8 cellular contexts compared by ENCODE assay signal in the genomic region with DNA sequence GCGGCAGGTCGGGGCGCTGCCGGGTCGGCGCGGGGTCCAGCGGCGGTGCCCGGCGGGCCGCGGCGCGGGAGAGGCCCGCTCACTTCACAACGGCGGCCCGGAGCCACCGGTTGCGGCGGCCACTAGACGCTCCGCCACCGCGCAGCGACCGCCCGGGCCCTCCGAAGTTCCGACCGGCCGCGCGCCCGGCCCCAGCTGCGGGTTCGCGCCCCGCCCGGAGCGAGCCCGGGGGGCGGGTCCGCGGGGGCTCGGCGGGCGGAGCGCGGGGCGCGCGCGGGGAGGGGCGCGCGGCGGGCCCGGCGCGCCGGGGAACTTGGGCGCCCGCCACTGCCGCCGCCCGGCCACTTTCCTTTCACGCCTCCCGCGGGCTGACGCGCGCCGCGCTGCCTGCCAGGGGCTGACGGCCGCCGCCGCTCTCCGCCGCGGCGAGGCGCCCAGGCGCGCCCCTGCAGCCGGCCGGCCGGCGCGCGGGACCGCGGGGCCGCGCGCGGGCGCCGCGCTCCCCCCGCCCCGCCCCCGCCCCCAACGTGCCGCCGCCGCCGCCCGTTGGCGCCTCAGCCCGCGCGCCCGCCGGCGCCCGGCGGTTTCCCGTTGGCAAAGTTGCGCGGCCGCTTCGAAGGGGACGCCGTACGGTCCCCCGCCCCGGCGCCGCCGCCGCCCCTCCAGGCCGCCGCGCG. TPM values are rescaled to one million over a fixed set of nuclear protein-coding genes. Genes with fewer than 3 reads are reported as not detected.
DNase-seq lines count a peak whose midpoint lies in the region; ATAC-seq and TF ChIP-seq lines count a peak whose summit lies in the region.

No MANE protein-coding gene starts in this region.

- 1% methylated on average over 31 to 138 of the region's 138 CpGs for WGBS in ovary, 3 donors
- under 1% methylated on average over 126 of the region's 138 CpGs for WGBS in urinary bladder

- H3K4me3 ChIP-seq in ACC112 (ENCODE audit: low read depth, low read length) (peak overlapping the region; percentile 98), ovary (peak overlapping the region; percentile 78), urinary bladder (ENCODE audit: low read depth, low read length) (peak overlapping the region; percentile 98)

- no peaks in the 10 kb centered on the region for H3K9me3 ChIP-seq in ovary

- TF ChIP-seq CTCF in RWPE1 (conservative IDR thresholded peaks at IDR 0.05; ENCODE audit: low read depth) (no peak), ovary (IDR thresholded peaks at IDR 0.05) (no peak)

- H3K27ac Mint-ChIP-seq in activated naive CD4-positive, alpha-beta T cell treated with anti-CD3 and anti-CD28 coated beads, Interleukin-2, amount 50 U/mL, for 72 hours, result peak overlapping the region; percentile 90 to 97

- H3K4me1 ChIP-seq in ACC112 (ENCODE audit: control insufficient read depth, insufficient read depth, low read length, unreplicated experiment) (peaks cover 11% of the 10 kb centered on the region), ovary (ENCODE audit: insufficient read depth) (no peaks in the 10 kb centered on the region), urinary bladder (ENCODE audit: insufficient read depth) (peaks cover 2% of the 10 kb centered on the region)

- H2AFZ ChIP-seq in ACC112 (ENCODE audit: low read length, unreplicated experiment), result peak overlapping the region; percentile 98

- peaks cover 8 to 17% of the 10 kb centered on the region in 2 donors for H3K36me3 Mint-ChIP-seq in activated naive CD4-positive, alpha-beta T cell treated with anti-CD3 and anti-CD28 coated beads, Interleukin-2, amount 50 U/mL, for 72 hours

- TF ChIP-seq EP300 in ovary (IDR thresholded peaks at IDR 0.05), result no peak

- H3K36me3 ChIP-seq in ACC112 (ENCODE audit: insufficient read depth, low read length) (no peaks in the 10 kb centered on the region), ovary (no peaks in the 10 kb centered on the region), urinary bladder (ENCODE audit: insufficient read depth) (no peaks in the 10 kb centered on the region)

- DNase-seq in RWPE1 (ENCODE audit: low spot score) (peak; percentile 42), head of caudate nucleus (peak in 41 of 42 donors; percentile 18 to 86 (median 62)), ovary (peak; percentile 52 to 75 (median 67))
- peak; percentile 49 to 71 for DNase-seq in activated naive CD4-positive, alpha-beta T cell treated with anti-CD3 and anti-CD28 coated beads, Interleukin-2, amount 50 U/mL, for 72 hours (ENCODE audit: low spot score in 2 of 2)

- intact Hi-C loops in head of caudate nucleus (cut with DNase I) (loop anchor here (5.0 kb wide), 1 partner anchor 358 kb away; the partner anchor contains the start of genes GNL3 and PBRM1), ovary (cut with DNase I) (no loop called here)

- CTCF ChIA-PET in RWPE1 (lab: Yijun Ruan, JAX), result interaction anchor here (0.5 to 0.8 kb wide), 3 partner anchors 11 to 13 kb away, joined by 3 read pairs; no protein-coding TSS in a partner anchor

- ATAC-seq in GM18511 (IDR thresholded peaks at IDR 0.05; ENCODE audit: unreplicated experiment), result peak; percentile 39
- peak; percentile 42 for ATAC-seq in HG03039 (IDR thresholded peaks at IDR 0.05; ENCODE audit: unreplicated experiment)
- ATAC-seq in activated naive CD4-positive, alpha-beta T cell treated with anti-CD3 and anti-CD28 coated beads, Interleukin-2, amount 50 U/mL, for 72 hours, result peak; percentile 48 to 49

- H3K27me3 ChIP-seq in ACC112 (ENCODE audit: insufficient read depth, low read length), result peaks cover 18% of the 10 kb centered on the region; the same call in 1 of the 2 replicates
- H3K27me3 ChIP-seq in ovary, result no peaks in the 10 kb centered on the region

- POLR2A ChIA-PET in RWPE1 (lab: Yijun Ruan, JAX; ENCODE audit: low non-redundant PET), result no interaction called here

- peaks cover 9% of the 10 kb centered on the region for H3K79me2 ChIP-seq in ACC112 (ENCODE audit: control insufficient read depth, insufficient read depth, low read length, unreplicated experiment)

- TF ChIP-seq POLR2A in ovary (IDR thresholded peaks at IDR 0.05), result no peak

- H3K9me3 Mint-ChIP-seq in activated naive CD4-positive, alpha-beta T cell treated with anti-CD3 and anti-CD28 coated beads, Interleukin-2, amount 50 U/mL, for 72 hours, result no peaks in the 10 kb centered on the region

- H3K27ac ChIP-seq in ACC112 (ENCODE audit: low read depth, low read length) (peak overlapping the region; percentile 40), RWPE1 (peak overlapping the region; percentile 92), ovary (peak overlapping the region; percentile 74 to 84), urinary bladder (ENCODE audit: low read depth) (peak overlapping the region; percentile 93)

RNA-seq across cellular contexts. Expression of gene SFMBT1, which starts 0.6 kb away (rescaled TPM):
- total RNA-seq in activated naive CD4-positive, alpha-beta T cell treated with anti-CD3 and anti-CD28 coated beads, Interleukin-2, amount 50 U/mL, for 72 hours, result 10 to 100 TPM; 19.6 to 23.3 TPM
- total RNA-seq in ovary (10 to 100 TPM in 3 of 7 donors, 1 to 10 TPM in 4; 4.6 to 21.1 (median 7.7) TPM), urinary bladder (17.8 TPM)
- polyA plus RNA-seq in ovary (1 to 10 TPM; 1.2 to 4.4 TPM), urinary bladder (5.5 TPM)

Comparison
In these comparisons a context has a peak if more than half of its experiments do, and no peak if none do; other contexts are left out.
1. Peak in every context shown above with its lines: DNase-seq, ATAC-seq, H3K4me3 ChIP-seq and H3K27ac ChIP-seq.
2. H3K27ac ChIP-seq: peak in every context shown above with its lines; median percentile 93 in urinary bladder; 92 in RWPE1; 79 in ovary; 40 in ACC112.